Comparison of ENCODE assay signal across 9 cellular contexts in the genomic region with DNA sequence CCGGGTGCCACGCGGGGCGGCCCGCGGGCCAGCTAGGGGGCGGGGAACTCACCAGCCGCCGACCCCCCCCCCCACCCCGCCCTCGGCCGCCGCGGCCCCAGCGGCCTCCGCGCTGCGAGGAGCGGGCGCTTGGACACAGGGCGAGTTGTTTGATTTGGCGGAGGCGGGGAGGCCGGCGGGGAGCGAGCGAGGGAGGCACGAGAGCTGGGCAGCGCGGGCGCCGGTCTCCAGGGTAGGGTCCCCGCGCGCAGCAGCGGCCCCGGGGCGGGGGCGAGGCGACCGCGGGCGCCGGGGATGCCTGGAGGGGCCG.
A peak's percentile ranks its signal among the peaks of the same experiment; 100 is the strongest.
DNase-seq lines count a peak whose midpoint lies in the region; ATAC-seq, FAIRE-seq and TF ChIP-seq lines count a peak whose summit lies in the region.
"Had no signal": no experiment of that assay in that cellular context is flagged by ENCODE, and none has a peak within 500 bp of the region (broad histone marks: within the 10 kb centered on the region; RNA-seq: fewer than 3 reads in every experiment).

No MANE protein-coding gene starts in this region.

- ATAC-seq in GM21576 (IDR thresholded peaks at IDR 0.05; ENCODE audit: unreplicated experiment) = peak; percentile 21
- ATAC-seq in gastrocnemius medialis = no peak

- peaks cover 4 to 9% (median 8%) of the 10 kb centered on the region in 3 donors for H3K27me3 ChIP-seq in gastrocnemius medialis

- H3K4me3 ChIP-seq in gastrocnemius medialis = peak overlapping the region; percentile 36 to 47 (median 46)

- in situ Hi-C loops in gastrocnemius medialis (cut with MboI; ENCODE audit: low sequenced_read_pairs in 4 of 4) = no loop called here

- H3K27ac ChIP-seq in gastrocnemius medialis = no peak overlapping the region

- no peak for TF ChIP-seq CTCF in gastrocnemius medialis (IDR thresholded peaks at IDR 0.05 in 4 of 5, conservative IDR thresholded peaks at IDR 0.05 in 1 of 5)

- no peak for FAIRE-seq in RCC 7860 (lab: Jason Lieb, UNC)
- FAIRE-seq: endometrium had no signal

- peak; percentile 42 for DNase-seq in EL
- peak; percentile 39 for DNase-seq in NCI-H2196 (lab: John Stamatoyannopoulos, UW; ENCODE audit: unreplicated experiment)
- peak; percentile 31 for DNase-seq in globus pallidus (ENCODE audit: low spot score)
- no peak for DNase-seq in gastrocnemius medialis
- no peak for DNase-seq in activated CD4-positive, CD25-positive, alpha-beta regulatory T cell (lab: John Stamatoyannopoulos, UW)
- no peak for DNase-seq in RCC 7860 (ENCODE audit: low spot score)
- no peak for DNase-seq in activated gamma-delta T cell (lab: John Stamatoyannopoulos, UW)

- H3K9me3 ChIP-seq in gastrocnemius medialis = peaks cover 0 to 2% (median 0%) of the 10 kb centered on the region in 3 donors

- intact Hi-C loops in gastrocnemius medialis (cut with DNase I; ENCODE audit: low total_unique reads) = no loop called here

- H3K36me3 ChIP-seq in gastrocnemius medialis = no peaks in the 10 kb centered on the region

- TF ChIP-seq POLR2A in gastrocnemius medialis (IDR thresholded peaks at IDR 0.05) = no peak

- H3K4me1 ChIP-seq in gastrocnemius medialis = peaks cover 0 to 4% of the 10 kb centered on the region in 2 donors

Comparison
In these comparisons a context has a peak if more than half of its experiments do, and no peak if none do; other contexts are left out.
1. DNase-seq: peak in EL (single experiment), NCI-H2196 (single experiment) and globus pallidus (single experiment); none in gastrocnemius medialis (0 of 2), activated CD4-positive, CD25-positive, alpha-beta regulatory T cell (0 of 4), RCC 7860 (single experiment) and activated gamma-delta T cell (single experiment).